Comparison of ENCODE assay signal across 11 cellular contexts in the genomic region with DNA sequence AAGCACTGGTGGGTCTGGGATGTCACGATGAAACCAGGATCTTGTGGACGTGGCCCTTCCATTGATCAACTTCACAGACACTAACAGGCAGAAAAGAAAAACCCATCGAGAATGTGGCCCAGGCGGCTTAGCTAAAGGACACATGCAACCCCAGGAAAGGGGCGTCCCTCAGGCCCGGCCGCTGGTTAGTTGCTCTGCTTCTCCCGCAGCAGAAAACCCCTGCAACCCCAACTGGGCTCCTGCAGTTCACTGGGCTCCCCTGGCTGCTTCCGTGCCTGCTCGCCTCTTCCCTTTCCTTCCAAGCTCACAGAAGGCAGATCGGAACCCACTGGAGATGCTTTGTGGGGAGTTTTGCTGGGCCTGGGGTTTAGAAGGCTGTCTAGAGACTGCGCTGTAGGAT. TPM values are rescaled to one million over a fixed set of nuclear protein-coding genes. Genes with fewer than 3 reads are reported as not detected.
A peak's percentile ranks its signal among the peaks of the same experiment; 100 is the strongest.
DNase-seq lines count a peak whose midpoint lies in the region; ATAC-seq and TF ChIP-seq lines count a peak whose summit lies in the region.
"Had no signal": no experiment of that assay in that cellular context is flagged by ENCODE, and none has a peak within 500 bp of the region (broad histone marks: within the 10 kb centered on the region; RNA-seq: fewer than 3 reads in every experiment).

No MANE protein-coding gene starts in this region.

- H3K4me1 Mint-ChIP-seq in T-cell: peaks cover 6 to 13% (median 10%) of the 10 kb centered on the region in 3 donors

- no peaks in the 10 kb centered on the region for H4K20me1 ChIP-seq in GM23248 (ENCODE audit: insufficient read depth)
- no peaks in the 10 kb centered on the region for H4K20me1 ChIP-seq in OCI-LY7 (ENCODE audit: insufficient read depth, low read length)

- no peaks in the 10 kb centered on the region for H3K36me3 Mint-ChIP-seq in T-cell

- H3K27ac ChIP-seq in GM23248 (no peak overlapping the region), iPS-20b (ENCODE audit: low read length) (no peak overlapping the region), gastrocnemius medialis (no peak overlapping the region), brain microvascular endothelial cell (no peak overlapping the region), OCI-LY7 (ENCODE audit: low read depth, low read length, poor library complexity, severe bottlenecking) (no peak overlapping the region)

- BruUV-seq in OCI-LY7 (replicated peaks; lab: Mats Ljungman, UMichigan): no TSS peak

- CTCF ChIA-PET in T-cell (lab: Charles Lee): interaction anchor here in 1 of 2 donors (0.8 kb wide), 1 partner anchor 789 kb away, joined by 3 read pairs; no protein-coding TSS in a partner anchor
- CTCF ChIA-PET in OCI-LY7 (lab: Charles Lee; ENCODE audit: unreplicated experiment): no interaction called here

- no peak for TF ChIP-seq POLR2A in gastrocnemius medialis (IDR thresholded peaks at IDR 0.05)

- H2AFZ ChIP-seq in GM23248 (no peak overlapping the region), OCI-LY7 (ENCODE audit: low read length) (no peak overlapping the region)

- peak; percentile 4 for DNase-seq in GM23248
- DNase-seq in T-cell: no peak
- DNase-seq in gastrocnemius medialis: no peak
- DNase-seq in brain microvascular endothelial cell: no peak
- no peak for DNase-seq in OCI-LY7 (ENCODE audit: low spot score)

- 33 to 34% methylated on average over 12 of the region's 12 CpGs for whole genome bisulfite sequencing in GM23248 (ENCODE audit: low coverage in 1 of 2, low lambda C conversion rate in 2 of 2, missing lambda C conversion rate in 2 of 2), 2 experiments

- no peak overlapping the region for H3K9ac ChIP-seq in GM23248
- peak overlapping the region; percentile 18; the same call in 1 of the 2 replicates for H3K9ac ChIP-seq in iPS-20b (ENCODE audit: low read depth, low read length)

- no peaks in the 10 kb centered on the region for H3K9me3 ChIP-seq in GM23248 (ENCODE audit: low read depth)
- H3K9me3 ChIP-seq in iPS-20b (ENCODE audit: insufficient read depth, low read depth, low read length): peaks cover 10% of the 10 kb centered on the region
- no peaks in the 10 kb centered on the region for H3K9me3 ChIP-seq in gastrocnemius medialis
- H3K9me3 ChIP-seq in OCI-LY7 (ENCODE audit: low read length): no peaks in the 10 kb centered on the region

- H3K27ac Mint-ChIP-seq in T-cell: no peak overlapping the region
- H3K27ac Mint-ChIP-seq: activated T-helper 1 cell treated with anti-CD3 and anti-CD28 coated beads, Interleukin-12 subunit alpha, Interleukin-12 subunit beta, Interleukin-2, Interleukin-4 antibody, amounts not matched to agents 30 ng/mL and 10 ng/mL and 1 ng/mL, durations not matched to agents 14 hours and 24 hours and 36 hours had no signal

- H3K4me3 ChIP-seq in GM23248 (no peak overlapping the region), iPS-20b (ENCODE audit: low read length) (peak overlapping the region; percentile 84), gastrocnemius medialis (peak overlapping the region in 3 of 4 donors; percentile 63 to 79 (median 66)), brain microvascular endothelial cell (ENCODE audit: low read depth, low read length) (no peak overlapping the region), OCI-LY7 (ENCODE audit: low read depth, low read length, poor library complexity, severe bottlenecking) (no peak overlapping the region)

- H3K4me2 ChIP-seq in GM23248 (ENCODE audit: unreplicated experiment) (no peak overlapping the region), OCI-LY7 (ENCODE audit: low read length) (no peak overlapping the region)

- POLR2A ChIA-PET in T-cell (lab: Charles Lee) (no interaction called here), OCI-LY7 (lab: Charles Lee) (no interaction called here)

- peak overlapping the region; percentile 49 to 77 (median 75) for H3K4me3 Mint-ChIP-seq in T-cell
- H3K4me3 Mint-ChIP-seq: activated T-helper 1 cell treated with anti-CD3 and anti-CD28 coated beads, Interleukin-12 subunit alpha, Interleukin-12 subunit beta, Interleukin-2, Interleukin-4 antibody, amounts not matched to agents 30 ng/mL and 10 ng/mL and 1 ng/mL, durations not matched to agents 14 hours and 24 hours and 36 hours had no signal

- no peaks in the 10 kb centered on the region for H3K4me1 ChIP-seq in GM23248 (ENCODE audit: insufficient read depth)
- H3K4me1 ChIP-seq in iPS-20b (ENCODE audit: insufficient read depth, low read length): peaks cover 36% of the 10 kb centered on the region; the same call in 1 of the 2 replicates
- peaks cover 5 to 15% of the 10 kb centered on the region in 2 donors for H3K4me1 ChIP-seq in gastrocnemius medialis
- H3K4me1 ChIP-seq in OCI-LY7 (ENCODE audit: insufficient read depth, low read length, poor library complexity, severe bottlenecking): no peaks in the 10 kb centered on the region

- peaks cover 23 to 40% of the 10 kb centered on the region in 2 donors for H3K27me3 Mint-ChIP-seq in T-cell

- peaks cover 0 to 7% (median 5%) of the 10 kb centered on the region in 3 donors for H3K9me3 Mint-ChIP-seq in T-cell

- ATAC-seq in T-cell (replicated peaks in 1 of 4) (no peak), gastrocnemius medialis (no peak), GM21360 (IDR thresholded peaks at IDR 0.05; ENCODE audit: unreplicated experiment) (no peak), GM21528 (IDR thresholded peaks at IDR 0.05; ENCODE audit: low FRiP score, unreplicated experiment) (no peak)

- H3K36me3 ChIP-seq in GM23248 (ENCODE audit: low read depth): no peaks in the 10 kb centered on the region
- no peaks in the 10 kb centered on the region for H3K36me3 ChIP-seq in iPS-20b (ENCODE audit: insufficient read depth, low read depth, low read length)
- H3K36me3 ChIP-seq in gastrocnemius medialis: no peaks in the 10 kb centered on the region
- no peaks in the 10 kb centered on the region for H3K36me3 ChIP-seq in brain microvascular endothelial cell (replicated peaks)
- no peaks in the 10 kb centered on the region for H3K36me3 ChIP-seq in OCI-LY7 (ENCODE audit: insufficient read depth, low read length)

- no peak for TF ChIP-seq CTCF in gastrocnemius medialis (IDR thresholded peaks at IDR 0.05 in 4 of 5, conservative IDR thresholded peaks at IDR 0.05 in 1 of 5)
- TF ChIP-seq CTCF in brain microvascular endothelial cell (IDR thresholded peaks at IDR 0.05; ENCODE audit: low read depth, low read length, missing control alignments): no peak
- no peak for TF ChIP-seq CTCF in OCI-LY7 (conservative IDR thresholded peaks at IDR 0.05; ENCODE audit: low read length)

- no peaks in the 10 kb centered on the region for H3F3A ChIP-seq in GM23248 (ENCODE audit: insufficient read depth)

- H3K9me2 ChIP-seq in GM23248 (ENCODE audit: insufficient read depth) (no peaks in the 10 kb centered on the region), OCI-LY7 (ENCODE audit: insufficient read depth, low read length) (no peaks in the 10 kb centered on the region)

- no peaks in the 10 kb centered on the region for H3K79me2 ChIP-seq in GM23248 (ENCODE audit: insufficient read depth)
- H3K79me2 ChIP-seq in OCI-LY7 (ENCODE audit: insufficient read depth, low read depth, low read length): no peaks in the 10 kb centered on the region

- H3K27me3 ChIP-seq in GM23248 (replicated peaks; ENCODE audit: insufficient read depth) (peaks cover 48% of the 10 kb centered on the region), iPS-20b (ENCODE audit: insufficient read depth, low read length) (peaks cover 48% of the 10 kb centered on the region), gastrocnemius medialis (peaks cover 0 to 5% (median 5%) of the 10 kb centered on the region in 3 donors), brain microvascular endothelial cell (replicated peaks) (peaks cover 29% of the 10 kb centered on the region)

- intact Hi-C loops in gastrocnemius medialis (cut with DNase I; ENCODE audit: low total_unique reads) (no loop called here), OCI-LY7 (cut with micrococcal nuclease; ENCODE audit: unreplicated experiment) (no loop called here)

- in situ Hi-C loops in GM23248 (cut with MboI) (no loop called here), gastrocnemius medialis (cut with MboI; ENCODE audit: low sequenced_read_pairs in 4 of 4) (no loop called here), brain microvascular endothelial cell (cut with HindIII; ENCODE audit: low pct_ligation_motif_present, low sequenced_read_pairs) (no loop called here)

RNA-seq across cellular contexts. Expression of gene GASK1A, which starts 1.1 kb away (rescaled TPM):
- total RNA-seq in GM23248 (2014; rRNA removed; shearing (Covaris generic)): 0.63 and 1.8 TPM in 2 replicates
- 0.08 and 0.10 TPM in 2 replicates for polyA plus RNA-seq in GM23248 (2016; fragmentation: Nextera tagmentation; extraction: Ambion mirVana)
- under 1 TPM in 4 of 5 donors, not detected in 1; 0.10 to 0.49 (median 0.17) TPM for total RNA-seq in T-cell
- 1 to 10 TPM in 2 of 4 donors, under 1 TPM in 2; 0.52 to 6.8 (median 0.87) TPM for total RNA-seq in gastrocnemius medialis
- not detected in 2 replicates for total RNA-seq in OCI-LY7 (2014; rRNA removed; shearing (Covaris generic))
- not detected in 2 replicates for total RNA-seq in OCI-LY7 (2022)
- total RNA-seq: activated T-helper 1 cell treated with anti-CD3 and anti-CD28 coated beads, Interleukin-12 subunit alpha, Interleukin-12 subunit beta, Interleukin-2, Interleukin-4 antibody, amounts not matched to agents 30 ng/mL and 10 ng/mL and 1 ng/mL, durations not matched to agents 14 hours and 24 hours and 36 hours; glomerular endothelial cell; LHCN-M2 had no signal

Comparison
In these comparisons a context has a peak if more than half of its experiments do, and no peak if none do; other contexts are left out.
1. H3K4me3 ChIP-seq: peak in iPS-20b (single experiment) and gastrocnemius medialis (3 of 4); none in GM23248 (single experiment), brain microvascular endothelial cell (single experiment) and OCI-LY7 (single experiment).